In genomic region chr9:123637940-123638634, GRCh38 we compare ENCODE assay signal across 8 cellular contexts.
DNase-seq lines count a peak whose midpoint lies in the region; ATAC-seq and TF ChIP-seq lines count a peak whose summit lies in the region.

No MANE protein-coding gene starts in this region.

- H3K9ac ChIP-seq in GM23248: no peak overlapping the region

- H3K4me1 ChIP-seq in hepatocyte (ENCODE audit: insufficient read depth) (peaks cover 4% of the 10 kb centered on the region), GM23248 (ENCODE audit: insufficient read depth) (no peaks in the 10 kb centered on the region), tibial artery (peaks cover 0 to 18% (median 12%) of the 10 kb centered on the region in 4 donors)

- H3K79me2 ChIP-seq in hepatocyte: peaks cover 5% of the 10 kb centered on the region
- H3K79me2 ChIP-seq in GM23248 (ENCODE audit: insufficient read depth): no peaks in the 10 kb centered on the region

- intact Hi-C loops in tibial artery (cut with DNase I; ENCODE audit: low total_unique reads): no loop called here

- H3K4me2 ChIP-seq in hepatocyte: peak overlapping the region; percentile 68
- H3K4me2 ChIP-seq in GM23248 (ENCODE audit: unreplicated experiment): no peak overlapping the region

- CTCF ChIA-PET in AG04449 (lab: Yijun Ruan, JAX): interaction anchor here (0.6 to 2.2 kb wide), 4 partner anchors 24 to 403 kb away, joined by 3 to 10 read pairs (median 4); no protein-coding TSS in a partner anchor

- 76% methylated on average over 10 of the region's 10 CpGs for WGBS in hepatocyte (ENCODE audit: low lambda C conversion rate, missing lambda C conversion rate)
- WGBS in GM23248 (ENCODE audit: low coverage in 1 of 2, low lambda C conversion rate in 2 of 2, missing lambda C conversion rate in 2 of 2), 2 experiments: 85 to 86% methylated on average over 10 of the region's 10 CpGs

- H3K9me3 ChIP-seq in hepatocyte (ENCODE audit: low read depth): no peaks in the 10 kb centered on the region
- no peaks in the 10 kb centered on the region for H3K9me3 ChIP-seq in GM23248 (ENCODE audit: low read depth)
- no peaks in the 10 kb centered on the region for H3K9me3 ChIP-seq in tibial artery

- H2AFZ ChIP-seq in hepatocyte: no peak overlapping the region
- no peak overlapping the region for H2AFZ ChIP-seq in GM23248

- H3K9me2 ChIP-seq in hepatocyte (replicated peaks; ENCODE audit: insufficient read depth) (no peaks in the 10 kb centered on the region), GM23248 (ENCODE audit: insufficient read depth) (no peaks in the 10 kb centered on the region)

- no peaks in the 10 kb centered on the region for H3F3A ChIP-seq in GM23248 (ENCODE audit: insufficient read depth)

- H3K27ac ChIP-seq in hepatocyte (no peak overlapping the region), GM23248 (no peak overlapping the region), tibial artery (no peak overlapping the region)

- H3K36me3 ChIP-seq in hepatocyte (replicated peaks; ENCODE audit: insufficient read depth, low read depth) (no peaks in the 10 kb centered on the region), GM23248 (ENCODE audit: low read depth) (no peaks in the 10 kb centered on the region), tibial artery (no peaks in the 10 kb centered on the region)

- ATAC-seq in GM21447 (IDR thresholded peaks at IDR 0.05; ENCODE audit: unreplicated experiment) (peak; percentile 66), GM19467 (IDR thresholded peaks at IDR 0.05; ENCODE audit: unreplicated experiment) (no peak)

- H3K4me3 ChIP-seq in AG04449 (ENCODE audit: low read depth, low read length) (peak overlapping the region; percentile 29), hepatocyte (no peak overlapping the region), GM23248 (no peak overlapping the region), tibial artery (no peak overlapping the region)

- DNase-seq in AG04449 (ENCODE audit: low read depth, low spot score) (no peak), SKM-1 treated with dmso at 0.1 percent for 144 hours (lab: John Stamatoyannopoulos, UW; ENCODE audit: unreplicated experiment) (peak; percentile 60), hepatocyte (ENCODE audit: low spot score) (no peak), GM23248 (no peak), tibial artery (no peak), HuH-7.5 (ENCODE audit: low spot score) (no peak)

- H3K27me3 ChIP-seq in hepatocyte (no peaks in the 10 kb centered on the region), GM23248 (replicated peaks; ENCODE audit: insufficient read depth) (no peaks in the 10 kb centered on the region), tibial artery (no peaks in the 10 kb centered on the region)

- in situ Hi-C loops in GM23248 (cut with MboI): no loop called here

- H4K20me1 ChIP-seq in hepatocyte (ENCODE audit: insufficient read depth, poor library complexity, severe bottlenecking) (peaks cover 3% of the 10 kb centered on the region), GM23248 (ENCODE audit: insufficient read depth) (no peaks in the 10 kb centered on the region)

- POLR2A ChIA-PET in AG04449 (lab: Yijun Ruan, JAX): no interaction called here

- TF ChIP-seq CTCF in AG04449 (IDR thresholded peaks at IDR 0.05; ENCODE audit: insufficient read depth, low read length, missing control alignments) (no peak), hepatocyte (IDR thresholded peaks at IDR 0.05; ENCODE audit: poor library complexity) (no peak), tibial artery (IDR thresholded peaks at IDR 0.05) (no peak)
